8 cellular contexts compared by ENCODE assay signal in the genomic region with DNA sequence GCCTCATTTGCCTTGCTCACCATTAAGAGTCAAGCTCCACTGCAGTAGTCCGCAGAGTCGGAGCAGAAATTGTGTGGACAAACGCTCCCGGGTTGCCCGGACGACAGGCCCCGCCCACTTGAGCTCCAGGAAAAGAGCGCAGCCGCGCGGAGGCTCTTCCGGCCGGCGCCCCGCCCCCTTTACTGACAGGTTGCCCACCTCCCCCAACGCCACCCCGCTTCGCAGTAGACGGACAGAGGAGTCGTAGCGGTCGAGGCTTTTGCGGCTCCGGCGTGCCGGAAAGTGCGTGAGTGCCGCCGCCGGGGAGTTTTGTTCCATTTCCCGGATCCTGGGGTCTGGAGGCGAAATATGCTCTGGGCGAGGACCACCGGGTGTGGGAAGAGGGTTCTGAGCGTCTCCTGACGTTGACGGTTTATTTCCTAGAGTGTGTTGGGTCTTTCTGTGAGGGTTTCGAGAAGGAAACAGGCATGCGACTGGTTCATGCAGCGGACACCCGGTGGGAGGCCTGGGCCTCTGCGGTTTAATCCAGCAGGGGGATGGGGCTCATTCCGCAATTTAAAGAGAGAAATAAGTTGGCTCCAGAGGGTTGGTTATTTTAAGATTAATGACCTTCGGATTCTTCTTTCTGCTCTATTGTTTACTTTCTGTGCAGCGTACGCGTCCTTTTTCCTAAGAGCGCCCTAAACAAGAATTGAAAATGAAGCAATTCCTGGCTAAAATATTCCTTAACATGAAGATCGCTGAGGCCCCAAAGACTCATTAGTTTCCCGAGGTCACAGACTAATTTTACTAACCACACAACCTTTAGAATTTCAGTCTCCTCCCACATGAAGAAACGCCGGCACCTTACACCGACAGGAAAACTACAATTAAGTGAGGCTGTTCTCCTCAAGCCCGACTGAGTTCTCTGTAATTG. TPM values are rescaled to one million over a fixed set of nuclear protein-coding genes. Genes with fewer than 3 reads are reported as not detected.
DNase-seq lines count a peak whose midpoint lies in the region; ATAC-seq, FAIRE-seq and TF ChIP-seq lines count a peak whose summit lies in the region.

A gene with protein sequence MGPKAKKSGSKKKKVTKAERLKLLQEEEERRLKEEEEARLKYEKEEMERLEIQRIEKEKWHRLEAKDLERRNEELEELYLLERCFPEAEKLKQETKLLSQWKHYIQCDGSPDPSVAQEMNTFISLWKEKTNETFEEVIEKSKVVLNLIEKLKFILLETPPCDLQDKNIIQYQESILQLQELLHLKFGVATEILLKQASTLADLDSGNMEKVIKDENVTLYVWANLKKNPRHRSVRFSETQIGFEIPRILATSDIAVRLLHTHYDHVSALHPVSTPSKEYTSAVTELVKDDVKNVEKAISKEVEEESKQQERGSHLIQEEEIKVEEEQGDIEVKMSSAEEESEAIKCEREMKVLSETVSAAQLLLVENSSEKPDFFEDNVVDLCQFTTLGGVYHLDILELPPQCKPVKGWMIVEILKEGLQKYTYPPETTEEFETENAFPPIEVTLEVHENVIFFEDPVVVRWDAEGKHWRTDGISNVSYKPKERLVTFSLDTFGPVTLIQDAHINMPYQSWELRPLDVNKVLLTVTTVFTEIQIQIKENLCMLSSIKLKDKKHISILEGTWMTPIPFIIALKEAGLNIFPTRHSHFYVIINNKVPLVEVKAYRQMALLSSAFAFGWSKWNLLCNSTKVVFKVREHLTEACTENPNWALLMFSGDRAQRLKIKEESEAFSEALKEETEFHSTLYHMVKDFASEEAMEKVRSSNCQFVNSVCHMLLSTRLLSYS (minus strand): TSS at position 105 of the 916 bp plus-strand sequence. CDS start 82 bp downstream, at position 23.
A gene with protein sequence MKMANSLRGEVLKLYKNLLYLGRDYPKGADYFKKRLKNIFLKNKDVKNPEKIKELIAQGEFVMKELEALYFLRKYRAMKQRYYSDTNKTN (plus strand): TSS at position 182 of the 916 bp plus-strand sequence. CDS start 8,720 bp downstream, outside the sequence.

- H3K4me1 ChIP-seq in BE2C, result no peaks in the 10 kb centered on the region

- H3K4me3 ChIP-seq in BE2C (ENCODE audit: low read depth, low read length), result peak within 1 kb of the TSS; percentile 64
- H3K4me3 ChIP-seq in choroid plexus epithelial cell (ENCODE audit: low read depth, low read length), result peak within 1 kb of the TSS; percentile 62
- peak within 1 kb of the TSS; percentile 64 for H3K4me3 ChIP-seq in kidney epithelial cell (ENCODE audit: low read depth, low read length)

- H3K36me3 Mint-ChIP-seq in activated CD4-positive, alpha-beta T cell treated with anti-CD3 and anti-CD28 coated beads for 36 hours (ENCODE audit: low read depth), result peaks cover 11% of the 10 kb centered on the region

- peak within 1 kb of the TSS; percentile 91 for H3K4me3 Mint-ChIP-seq in activated CD4-positive, alpha-beta T cell treated with anti-CD3 and anti-CD28 coated beads for 36 hours

- TF ChIP-seq CTCF in BE2C (IDR thresholded peaks at IDR 0.05; ENCODE audit: low read depth, low read length) (0 out of 2 replicates have a peak, but pooled peaks have one; percentile 30), choroid plexus epithelial cell (conservative IDR thresholded peaks at IDR 0.05; ENCODE audit: low read depth, low read length) (peak; percentile 2), kidney epithelial cell (IDR thresholded peaks at IDR 0.05; ENCODE audit: insufficient read depth, low read length, poor library complexity, severe bottlenecking) (no peak)

- ATAC-seq in HG03442 (IDR thresholded peaks at IDR 0.05; ENCODE audit: unreplicated experiment), result peak; percentile 93
- ATAC-seq in activated CD4-positive, alpha-beta T cell treated with anti-CD3 and anti-CD28 coated beads for 36 hours, result peak; percentile 98

- intact Hi-C loops in activated CD4-positive, alpha-beta T cell treated with anti-CD3 and anti-CD28 coated beads for 36 hours (cut with DNase I, micrococcal nuclease), result loop anchor here (1.0 to 5.0 kb wide), 5 partner anchors 55 to 143 kb away; a partner anchor contains a TSS

- no peaks in the 10 kb centered on the region for H3K9me3 ChIP-seq in BE2C

- POLR2A ChIA-PET in activated CD4-positive, alpha-beta T cell treated with anti-CD3 and anti-CD28 coated beads for 36 hours (lab: Charles Lee), result interaction anchor here (0.9 to 1.1 kb wide), 2 partner anchors 55 to 182 kb away, joined by 3 to 6 read pairs; a partner anchor contains a TSS

- H3K27me3 ChIP-seq in BE2C, result no peaks in the 10 kb centered on the region
- H3K27me3 ChIP-seq in kidney epithelial cell (ENCODE audit: control insufficient read depth, insufficient read depth, low read length), result no peaks in the 10 kb centered on the region

- H3K27me3 Mint-ChIP-seq in activated CD4-positive, alpha-beta T cell treated with anti-CD3 and anti-CD28 coated beads for 36 hours, result no peaks in the 10 kb centered on the region

- H3K27ac Mint-ChIP-seq in activated CD4-positive, alpha-beta T cell treated with anti-CD3 and anti-CD28 coated beads for 36 hours, result peak within 1 kb of the TSS; percentile 96

- DNase-seq in BE2C (peak; percentile 100), GM19239 (ENCODE audit: insufficient read length, low spot score) (peak; percentile 58), NCI-H510A treated with DMSO at 0.1 percent for 48 hours (lab: John Stamatoyannopoulos, UW) (peak; percentile 93), choroid plexus epithelial cell (ENCODE audit: low read depth) (peak; percentile 97), kidney epithelial cell (ENCODE audit: low read depth) (peak; percentile 80)
- DNase-seq in activated CD4-positive, alpha-beta T cell treated with anti-CD3 and anti-CD28 coated beads for 36 hours, result peak; percentile 97
- peak; percentile 99 for DNase-seq in stimulated activated CD4-positive, alpha-beta T cell treated with anti-CD3 and anti-CD28 coated beads, Interleukin-15, amount 100 ng/mL, for 24 hours

- peak; percentile 97 for FAIRE-seq in GM19239 (lab: Jason Lieb, UNC)

- no peaks in the 10 kb centered on the region for H3K36me3 ChIP-seq in BE2C
- H3K36me3 ChIP-seq in kidney epithelial cell (ENCODE audit: control insufficient read depth, insufficient read depth, low read length), result no peaks in the 10 kb centered on the region

- CTCF ChIA-PET in activated CD4-positive, alpha-beta T cell treated with anti-CD3 and anti-CD28 coated beads for 36 hours (lab: Charles Lee), result interaction anchor here (0.6 to 2.2 kb wide), 6 partner anchors 9 to 189 kb away, joined by 3 to 7 read pairs (median 4); no protein-coding TSS in a partner anchor

- H3K9me3 Mint-ChIP-seq in activated CD4-positive, alpha-beta T cell treated with anti-CD3 and anti-CD28 coated beads for 36 hours (ENCODE audit: low read depth), result no peaks in the 10 kb centered on the region

- H3K4me1 Mint-ChIP-seq in activated CD4-positive, alpha-beta T cell treated with anti-CD3 and anti-CD28 coated beads for 36 hours, result peaks cover 29% of the 10 kb centered on the region

RNA-seq across cellular contexts. Expression of the first gene that starts in this region (rescaled TPM):
- not detected for polyA plus RNA-seq in BE2C (2012; ENCODE audit: insufficient read depth, insufficient read length, low read depth)
- not detected for total RNA-seq in activated CD4-positive, alpha-beta T cell treated with anti-CD3 and anti-CD28 coated beads for 36 hours
- total RNA-seq in kidney epithelial cell, result 0.07 TPM in 1 of 2 replicates, not detected in the other

RNA-seq across cellular contexts. Expression of the second gene that starts in this region (rescaled TPM):
- polyA plus RNA-seq in BE2C (2012; ENCODE audit: insufficient read depth, insufficient read length, low read depth), result 7.5 TPM
- total RNA-seq in activated CD4-positive, alpha-beta T cell treated with anti-CD3 and anti-CD28 coated beads for 36 hours, result 10 to 100 TPM; 11.7 to 15.4 TPM
- total RNA-seq in kidney epithelial cell, result 13.3 and 17.6 TPM in 2 replicates

Comparison
In these comparisons a context has a peak if more than half of its experiments do, and no peak if none do; other contexts are left out.
1. Peak in every context shown above with its lines: DNase-seq, ATAC-seq and H3K4me3 ChIP-seq.